ENCODE assay signal across 8 cellular contexts in the genomic region with DNA sequence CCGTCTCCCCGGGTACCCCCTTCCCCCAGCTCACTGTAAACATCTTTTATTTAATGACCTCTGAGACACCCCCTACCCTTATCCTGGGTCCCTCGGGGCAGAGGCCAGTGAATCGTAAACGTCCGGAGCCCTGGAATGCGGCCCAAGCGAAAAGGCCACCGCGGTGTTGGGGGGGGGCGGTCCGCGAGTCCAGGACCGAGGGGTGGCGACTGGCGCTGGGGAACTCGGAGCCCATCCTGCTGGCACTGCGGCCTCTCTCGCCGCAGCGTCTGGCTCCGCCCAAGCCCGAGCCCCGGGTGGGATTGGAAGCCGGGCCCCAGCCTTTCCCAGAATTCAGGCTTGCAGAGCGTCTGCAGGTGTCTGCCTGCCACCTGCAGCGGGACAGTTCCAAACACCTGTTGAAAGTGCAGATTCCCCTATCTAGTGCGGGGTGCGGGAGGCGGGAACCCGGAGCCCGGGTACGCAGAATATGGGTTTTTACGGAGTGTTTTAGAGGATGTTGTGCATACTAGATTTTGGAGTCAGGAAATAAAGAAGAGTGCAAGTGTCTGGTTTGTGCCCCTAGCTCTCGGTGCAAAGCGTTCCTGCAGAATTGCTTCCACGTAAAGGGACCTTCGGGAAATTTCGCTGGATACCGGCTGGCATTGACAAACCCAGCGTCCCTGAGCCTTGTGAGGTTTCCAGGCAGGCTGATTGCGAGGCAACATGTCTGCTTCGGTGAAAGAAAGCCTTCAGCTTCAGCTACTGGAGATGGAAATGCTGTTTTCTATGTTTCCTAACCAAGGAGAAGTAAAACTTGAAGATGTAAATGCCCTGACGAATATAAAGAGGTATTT. TPM values are rescaled to one million over a fixed set of nuclear protein-coding genes. Genes with fewer than 3 reads are reported as not detected.
DNase-seq lines count a peak whose midpoint lies in the region; ATAC-seq and TF ChIP-seq lines count a peak whose summit lies in the region.

No MANE protein-coding gene starts in this region.

- peak overlapping the region; percentile 95 to 99 for H3K4me3 ChIP-seq in esophagus (ENCODE audit: low read depth in 1 of 2, low read length in 2 of 2)
- H3K4me3 ChIP-seq in tibial artery, result peak overlapping the region; percentile 66 to 99

- TF ChIP-seq CTCF in tibial artery (IDR thresholded peaks at IDR 0.05), result no peak

- intact Hi-C loops in tibial artery (cut with DNase I; ENCODE audit: low total_unique reads), result loop anchor here (2.0 kb wide), 1 partner anchor 127 kb away; the partner anchor contains the start of gene DOP1A

- H3K4me1 ChIP-seq in esophagus (ENCODE audit: control insufficient read depth in 2 of 2, insufficient read depth in 2 of 2, low read length in 1 of 2) (peaks cover 0 to 3% of the 10 kb centered on the region in 2 donors), tibial artery (peaks cover 0 to 37% (median 13%) of the 10 kb centered on the region in 4 donors)

- DNase-seq in NCI-H2196 (lab: John Stamatoyannopoulos, UW; ENCODE audit: unreplicated experiment) (peak; percentile 18), NCI-H2196 treated with DMSO at 0.1 percent for 48 hours (lab: John Stamatoyannopoulos, UW; ENCODE audit: unreplicated experiment) (no peak), NCI-H2107 treated with DMSO at 0.1 percent for 48 hours (lab: John Stamatoyannopoulos, UW; ENCODE audit: unreplicated experiment) (peak; percentile 21), mucosa of gallbladder (ENCODE audit: low spot score) (peak; percentile 15), tibial artery (peak; percentile 42 to 76)
- DNase-seq in activated CD8-positive, alpha-beta memory T cell treated with anti-CD3 and anti-CD28 coated beads for 24 hours, result peak; percentile 66

- H3K27me3 ChIP-seq in esophagus (ENCODE audit: control insufficient read depth in 1 of 2, insufficient read depth in 2 of 2, low read length in 2 of 2) (no peaks in the 10 kb centered on the region), tibial artery (no peaks in the 10 kb centered on the region)

- peak; percentile 24 for ATAC-seq in HG02588 (IDR thresholded peaks at IDR 0.05; ENCODE audit: unreplicated experiment)

- H3K9me3 ChIP-seq in esophagus (ENCODE audit: control insufficient read depth in 2 of 2, insufficient read depth in 1 of 2, low read depth in 1 of 2, low read length in 1 of 2), result no peaks in the 10 kb centered on the region
- H3K9me3 ChIP-seq in tibial artery, result no peaks in the 10 kb centered on the region

- H3K27ac ChIP-seq in esophagus (ENCODE audit: low read depth in 2 of 2, low read length in 1 of 2) (peak overlapping the region in 1 of 2 donors; percentile 81), tibial artery (peak overlapping the region; percentile 77 to 96)

- 4 to 6% methylated on average over 42 to 44 of the region's 44 CpGs for WGBS in esophagus, 2 donors

- peaks cover 0 to 2% of the 10 kb centered on the region in 2 donors for H3K36me3 ChIP-seq in esophagus (ENCODE audit: control insufficient read depth in 2 of 2, insufficient read depth in 2 of 2, low read length in 1 of 2)
- peaks cover 0 to 23% (median 7%) of the 10 kb centered on the region in 3 donors for H3K36me3 ChIP-seq in tibial artery

RNA-seq across cellular contexts. Expression of gene RWDD2A, which starts 0.8 kb away (rescaled TPM):
- under 1 TPM; 0.76 to 0.84 TPM for polyA plus RNA-seq in esophagus
- total RNA-seq in mucosa of gallbladder, result 5.9 TPM

RNA-seq across cellular contexts. Expression of gene PGM3, which starts 0.9 kb away (rescaled TPM):
- polyA plus RNA-seq in esophagus, result 10 to 100 TPM in 1 of 2 donors, 1 to 10 TPM in 1; 5.0 to 10.2 TPM
- 50.4 TPM for total RNA-seq in mucosa of gallbladder
